In genomic region chr16:28900601-28901000, GRCh38 we compare ENCODE assay signal across 1 cellular context.
TF ChIP-seq lines count a peak whose summit lies in the region.

No MANE protein-coding gene starts in this region.

TF ChIP-seq in GM12878, 131 proteins besides CTCF, POLR2A, EP300 and RAD21:
- no peak for TF ChIP-seq IKZF1 (conservative IDR thresholded peaks at IDR 0.05)
- no peak for TF ChIP-seq FOXK2 (IDR thresholded peaks at IDR 0.05)
- no peak for TF ChIP-seq ATF3 (IDR thresholded peaks at IDR 0.05; ENCODE audit: borderline replicate concordance, extremely low read depth, low read depth, low read length)
- TF ChIP-seq SUPT20H (IDR thresholded peaks at IDR 0.05; ENCODE audit: borderline replicate concordance, control insufficient read depth, low read depth, low read length) = no peak
- TF ChIP-seq MYB (IDR thresholded peaks at IDR 0.05; ENCODE audit: borderline replicate concordance, low read depth, low read length) = no peak
- TF ChIP-seq HDAC2 (IDR thresholded peaks at IDR 0.05) = no peak
- no peak for TF ChIP-seq CHD2 (IDR thresholded peaks at IDR 0.05; ENCODE audit: borderline replicate concordance, low read depth, low read length)
- TF ChIP-seq NBN (IDR thresholded peaks at IDR 0.05) = no peak
- TF ChIP-seq SIX5 (IDR thresholded peaks at IDR 0.05; ENCODE audit: low read depth, low read length, severe bottlenecking) = no peak
- no peak for TF ChIP-seq ZNF207 (IDR thresholded peaks at IDR 0.05; ENCODE audit: borderline replicate concordance)
- TF ChIP-seq ZNF217 (IDR thresholded peaks at IDR 0.05) = no peak
- TF ChIP-seq PAX5 (IDR thresholded peaks at IDR 0.05; ENCODE audit: borderline replicate concordance, low read depth, low read length) = no peak
TF ChIP-seq in GM12878: peak in this region for 0.
